ENCODE assay signal across 1 cellular context in the genomic region with DNA sequence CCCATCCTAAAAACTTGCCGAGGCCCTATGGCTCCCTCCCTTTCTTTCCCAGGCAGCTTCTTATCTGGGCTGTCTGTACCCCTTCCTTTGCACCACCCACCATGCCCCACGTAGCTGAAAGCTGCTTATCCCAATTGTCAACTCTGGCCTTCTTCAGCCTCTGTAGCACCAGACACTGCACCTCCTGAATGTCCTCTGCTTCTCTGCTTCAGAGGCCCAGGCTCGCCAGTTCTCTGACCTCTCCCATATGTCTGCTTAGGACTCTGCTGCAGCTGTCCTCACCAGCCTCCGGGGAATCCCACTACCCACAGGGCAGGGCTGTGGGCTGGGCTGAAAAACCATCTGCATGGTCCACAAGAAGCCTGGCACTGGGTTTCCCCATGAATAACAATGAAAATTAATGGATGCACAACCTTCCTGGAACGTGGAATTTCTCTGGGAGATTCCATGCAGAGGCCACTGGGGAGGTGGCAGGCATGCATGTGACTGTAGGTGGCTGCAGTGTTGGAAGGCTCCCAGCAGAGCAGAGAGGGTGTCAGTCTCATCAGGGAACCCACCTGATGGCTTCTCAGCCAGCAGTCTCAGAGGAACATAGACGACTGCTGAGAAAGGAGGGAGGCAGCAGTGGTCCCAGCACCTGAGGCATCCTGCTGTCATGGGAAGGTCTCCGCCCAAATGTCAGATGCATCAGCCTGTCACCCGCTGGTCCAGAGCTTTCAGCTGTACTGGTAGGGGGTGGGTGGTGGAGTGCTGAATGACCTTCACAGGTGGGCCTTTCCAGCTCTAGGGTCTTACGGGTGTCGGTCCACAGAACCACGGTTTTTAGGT.
A peak's percentile ranks its signal among the peaks of the same experiment; 100 is the strongest.
TF ChIP-seq lines count a peak whose summit lies in the region.

No MANE protein-coding gene starts in this region.

TF ChIP-seq in K562, 482 proteins besides CTCF, POLR2A, EP300 and RAD21:
- no peak for TF ChIP-seq ZNF778 (CRISPR knock-in tag; IDR thresholded peaks at IDR 0.05)
- TF ChIP-seq CCAR2 (IDR thresholded peaks at IDR 0.05; ENCODE audit: low read depth, low read length): no peak
- no peak for TF ChIP-seq TCF7 (IDR thresholded peaks at IDR 0.05; ENCODE audit: borderline replicate concordance)
- no peak for TF ChIP-seq CREB3L1 (IDR thresholded peaks at IDR 0.05; ENCODE audit: borderline replicate concordance, low read depth)
- TF ChIP-seq SRSF9 (IDR thresholded peaks at IDR 0.05; ENCODE audit: borderline replicate concordance, low read depth, low read length): no peak
- peak; percentile 28; the same call in 1 of the 2 replicates for TF ChIP-seq POLR2G (IDR thresholded peaks at IDR 0.05; ENCODE audit: low read depth, low read length)
- TF ChIP-seq, protein P1, sequence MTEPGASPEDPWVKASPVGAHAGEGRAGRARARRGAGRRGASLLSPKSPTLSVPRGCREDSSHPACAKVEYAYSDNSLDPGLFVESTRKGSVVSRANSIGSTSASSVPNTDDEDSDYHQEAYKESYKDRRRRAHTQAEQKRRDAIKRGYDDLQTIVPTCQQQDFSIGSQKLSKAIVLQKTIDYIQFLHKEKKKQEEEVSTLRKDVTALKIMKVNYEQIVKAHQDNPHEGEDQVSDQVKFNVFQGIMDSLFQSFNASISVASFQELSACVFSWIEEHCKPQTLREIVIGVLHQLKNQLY (CRISPR knock-in tag; conservative IDR thresholded peaks at IDR 0.05): no peak
- no peak for TF ChIP-seq STAT6 (CRISPR knock-in tag; IDR thresholded peaks at IDR 0.05)
- 0 out of 2 replicates have a peak, but pooled peaks have one; percentile 60 for TF ChIP-seq POLR2AphosphoS2 (IDR thresholded peaks at IDR 0.05; ENCODE audit: low read length)
- no peak for TF ChIP-seq ARNT (IDR thresholded peaks at IDR 0.05)
- TF ChIP-seq HMG20B (CRISPR knock-in tag; IDR thresholded peaks at IDR 0.05): no peak
